1 cellular context compared by ENCODE assay signal in the genomic region with DNA sequence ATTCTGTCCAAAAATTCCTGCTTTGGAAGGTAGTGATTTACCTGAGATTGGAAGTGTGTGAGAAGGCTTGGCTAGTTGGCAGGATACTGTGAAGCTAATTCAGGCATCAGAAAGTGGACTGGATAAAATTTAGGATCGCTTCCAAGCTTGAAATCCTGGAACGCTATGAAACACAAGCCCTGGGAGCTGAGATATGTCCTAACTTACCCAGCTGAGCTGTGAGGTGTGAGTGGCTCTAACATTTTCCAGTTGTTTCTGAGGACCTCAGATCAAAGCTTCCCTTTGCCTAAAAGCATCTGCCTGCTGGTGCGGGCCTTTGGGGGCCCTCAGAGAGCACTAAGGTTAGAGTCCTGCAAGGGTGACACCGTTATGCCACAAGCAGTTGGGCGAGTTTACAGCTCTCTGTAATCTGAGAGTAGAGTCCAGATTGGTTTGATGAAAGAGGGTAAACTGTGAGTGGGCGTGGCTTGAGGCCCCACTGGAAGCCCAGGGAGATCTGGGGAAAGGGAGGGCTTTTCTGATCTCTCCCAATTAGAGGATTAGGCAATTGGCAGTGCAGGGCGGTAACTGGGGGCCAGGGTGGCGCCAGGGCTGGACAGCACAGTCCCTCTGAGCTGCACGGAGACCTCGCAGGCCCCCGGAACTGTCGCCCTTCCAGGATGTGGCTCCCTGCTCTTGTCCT.
TF ChIP-seq lines count a peak whose summit lies in the region.

No MANE protein-coding gene starts in this region.

TF ChIP-seq in HepG2, 621 proteins besides CTCF, POLR2A, EP300 and RAD21 (continued from another document and continues in another):
- TF ChIP-seq, protein P1, sequence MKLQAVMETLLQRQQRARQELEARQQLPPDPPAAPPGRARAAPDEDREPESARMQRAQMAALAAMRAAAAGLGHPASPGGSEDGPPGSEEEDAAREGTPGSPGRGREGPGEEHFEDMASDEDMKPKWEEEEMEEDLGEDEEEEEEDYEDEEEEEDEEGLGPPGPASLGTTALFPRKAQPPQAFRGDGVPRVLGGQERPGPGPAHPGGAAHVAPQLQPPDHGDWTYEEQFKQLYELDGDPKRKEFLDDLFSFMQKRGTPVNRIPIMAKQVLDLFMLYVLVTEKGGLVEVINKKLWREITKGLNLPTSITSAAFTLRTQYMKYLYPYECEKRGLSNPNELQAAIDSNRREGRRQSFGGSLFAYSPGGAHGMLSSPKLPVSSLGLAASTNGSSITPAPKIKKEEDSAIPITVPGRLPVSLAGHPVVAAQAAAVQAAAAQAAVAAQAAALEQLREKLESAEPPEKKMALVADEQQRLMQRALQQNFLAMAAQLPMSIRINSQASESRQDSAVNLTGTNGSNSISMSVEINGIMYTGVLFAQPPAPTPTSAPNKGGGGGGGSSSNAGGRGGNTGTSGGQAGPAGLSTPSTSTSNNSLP (IDR thresholded peaks at IDR 0.05; ENCODE audit: low read depth, low read length): 0 out of 2 replicates have a peak, but pooled peaks have one; percentile 19
- TF ChIP-seq GATAD1 (CRISPR knock-in tag; IDR thresholded peaks at IDR 0.05) (peak; percentile 10; the same call in 1 of the 2 replicates), HNF4G (IDR thresholded peaks at IDR 0.05; ENCODE audit: borderline replicate concordance, low read depth, low read length) (no peak), HNF4G (CRISPR knock-in tag; IDR thresholded peaks at IDR 0.05; ENCODE audit: borderline replicate concordance, low read depth) (no peak), ZNF562 (CRISPR knock-in tag; IDR thresholded peaks at IDR 0.05; ENCODE audit: borderline replicate concordance) (no peak), MED1 (CRISPR knock-in tag; IDR thresholded peaks at IDR 0.05) (peak; percentile 49; the same call in 1 of the 2 replicates), EHMT2 (IDR thresholded peaks at IDR 0.05; ENCODE audit: borderline replicate concordance, low read depth, low read length) (no peak), ZNF484 (CRISPR knock-in tag; IDR thresholded peaks at IDR 0.05; ENCODE audit: borderline replicate concordance, low read depth) (no peak), PRPF4 (IDR thresholded peaks at IDR 0.05; ENCODE audit: low read depth, low read length, poor library complexity, severe bottlenecking) (no peak), PCBP2 (optimal IDR thresholded peaks at IDR 0.05; ENCODE audit: low read depth, low read length, poor library complexity, severe bottlenecking) (no peak), ZBED4 (CRISPR knock-in tag; IDR thresholded peaks at IDR 0.05; ENCODE audit: borderline replicate concordance) (no peak), ONECUT2 (CRISPR knock-in tag; IDR thresholded peaks at IDR 0.05) (no peak), KLF16 (CRISPR knock-in tag; IDR thresholded peaks at IDR 0.05) (no peak), ARID4A (CRISPR knock-in tag; IDR thresholded peaks at IDR 0.05; ENCODE audit: borderline replicate concordance) (no peak), KAT8 (CRISPR knock-in tag; IDR thresholded peaks at IDR 0.05) (peak; percentile 22; the same call in 1 of the 2 replicates), USF2 (IDR thresholded peaks at IDR 0.05; ENCODE audit: low read depth, low read length) (no peak), USF2 (CRISPR knock-in tag; IDR thresholded peaks at IDR 0.05; ENCODE audit: borderline replicate concordance) (no peak), ZBTB8A (CRISPR knock-in tag; IDR thresholded peaks at IDR 0.05; ENCODE audit: borderline replicate concordance, low read depth) (no peak), RFX3 (CRISPR knock-in tag; IDR thresholded peaks at IDR 0.05) (no peak), NAIF1 (CRISPR knock-in tag; IDR thresholded peaks at IDR 0.05; ENCODE audit: borderline replicate concordance) (no peak), POLR2AphosphoS5 (IDR thresholded peaks at IDR 0.05; ENCODE audit: low read depth, low read length) (peak; percentile 63; the same call in 1 of the 2 replicates), ZNF335 (CRISPR knock-in tag; IDR thresholded peaks at IDR 0.05) (no peak), SNAPC2 (CRISPR knock-in tag; IDR thresholded peaks at IDR 0.05) (0 out of 2 replicates have a peak, but pooled peaks have one; percentile 34), HNRNPUL1 (IDR thresholded peaks at IDR 0.05; ENCODE audit: low read depth, low read length) (no peak), ZNF713 (CRISPR knock-in tag; IDR thresholded peaks at IDR 0.05) (no peak), ZNF121 (CRISPR knock-in tag; IDR thresholded peaks at IDR 0.05) (peak; percentile 69; the same call in 1 of the 2 replicates)
- TF ChIP-seq, protein P2, sequence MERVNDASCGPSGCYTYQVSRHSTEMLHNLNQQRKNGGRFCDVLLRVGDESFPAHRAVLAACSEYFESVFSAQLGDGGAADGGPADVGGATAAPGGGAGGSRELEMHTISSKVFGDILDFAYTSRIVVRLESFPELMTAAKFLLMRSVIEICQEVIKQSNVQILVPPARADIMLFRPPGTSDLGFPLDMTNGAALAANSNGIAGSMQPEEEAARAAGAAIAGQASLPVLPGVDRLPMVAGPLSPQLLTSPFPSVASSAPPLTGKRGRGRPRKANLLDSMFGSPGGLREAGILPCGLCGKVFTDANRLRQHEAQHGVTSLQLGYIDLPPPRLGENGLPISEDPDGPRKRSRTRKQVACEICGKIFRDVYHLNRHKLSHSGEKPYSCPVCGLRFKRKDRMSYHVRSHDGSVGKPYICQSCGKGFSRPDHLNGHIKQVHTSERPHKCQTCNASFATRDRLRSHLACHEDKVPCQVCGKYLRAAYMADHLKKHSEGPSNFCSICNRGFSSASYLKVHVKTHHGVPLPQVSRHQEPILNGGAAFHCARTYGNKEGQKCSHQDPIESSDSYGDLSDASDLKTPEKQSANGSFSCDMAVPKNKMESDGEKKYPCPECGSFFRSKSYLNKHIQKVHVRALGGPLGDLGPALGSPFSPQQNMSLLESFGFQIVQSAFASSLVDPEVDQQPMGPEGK (CRISPR knock-in tag; IDR thresholded peaks at IDR 0.05): peak; percentile 10; the same call in 1 of the 2 replicates
- TF ChIP-seq, protein P3, sequence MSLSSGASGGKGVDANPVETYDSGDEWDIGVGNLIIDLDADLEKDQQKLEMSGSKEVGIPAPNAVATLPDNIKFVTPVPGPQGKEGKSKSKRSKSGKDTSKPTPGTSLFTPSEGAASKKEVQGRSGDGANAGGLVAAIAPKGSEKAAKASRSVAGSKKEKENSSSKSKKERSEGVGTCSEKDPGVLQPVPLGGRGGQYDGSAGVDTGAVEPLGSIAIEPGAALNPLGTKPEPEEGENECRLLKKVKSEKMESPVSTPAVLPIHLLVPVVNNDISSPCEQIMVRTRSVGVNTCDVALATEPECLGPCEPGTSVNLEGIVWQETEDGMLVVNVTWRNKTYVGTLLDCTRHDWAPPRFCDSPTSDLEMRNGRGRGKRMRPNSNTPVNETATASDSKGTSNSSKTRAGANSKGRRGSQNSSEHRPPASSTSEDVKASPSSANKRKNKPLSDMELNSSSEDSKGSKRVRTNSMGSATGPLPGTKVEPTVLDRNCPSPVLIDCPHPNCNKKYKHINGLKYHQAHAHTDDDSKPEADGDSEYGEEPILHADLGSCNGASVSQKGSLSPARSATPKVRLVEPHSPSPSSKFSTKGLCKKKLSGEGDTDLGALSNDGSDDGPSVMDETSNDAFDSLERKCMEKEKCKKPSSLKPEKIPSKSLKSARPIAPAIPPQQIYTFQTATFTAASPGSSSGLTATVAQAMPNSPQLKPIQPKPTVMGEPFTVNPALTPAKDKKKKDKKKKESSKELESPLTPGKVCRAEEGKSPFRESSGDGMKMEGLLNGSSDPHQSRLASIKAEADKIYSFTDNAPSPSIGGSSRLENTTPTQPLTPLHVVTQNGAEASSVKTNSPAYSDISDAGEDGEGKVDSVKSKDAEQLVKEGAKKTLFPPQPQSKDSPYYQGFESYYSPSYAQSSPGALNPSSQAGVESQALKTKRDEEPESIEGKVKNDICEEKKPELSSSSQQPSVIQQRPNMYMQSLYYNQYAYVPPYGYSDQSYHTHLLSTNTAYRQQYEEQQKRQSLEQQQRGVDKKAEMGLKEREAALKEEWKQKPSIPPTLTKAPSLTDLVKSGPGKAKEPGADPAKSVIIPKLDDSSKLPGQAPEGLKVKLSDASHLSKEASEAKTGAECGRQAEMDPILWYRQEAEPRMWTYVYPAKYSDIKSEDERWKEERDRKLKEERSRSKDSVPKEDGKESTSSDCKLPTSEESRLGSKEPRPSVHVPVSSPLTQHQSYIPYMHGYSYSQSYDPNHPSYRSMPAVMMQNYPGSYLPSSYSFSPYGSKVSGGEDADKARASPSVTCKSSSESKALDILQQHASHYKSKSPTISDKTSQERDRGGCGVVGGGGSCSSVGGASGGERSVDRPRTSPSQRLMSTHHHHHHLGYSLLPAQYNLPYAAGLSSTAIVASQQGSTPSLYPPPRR (CRISPR knock-in tag; IDR thresholded peaks at IDR 0.05; ENCODE audit: borderline replicate concordance): no peak
- TF ChIP-seq, protein P4, sequence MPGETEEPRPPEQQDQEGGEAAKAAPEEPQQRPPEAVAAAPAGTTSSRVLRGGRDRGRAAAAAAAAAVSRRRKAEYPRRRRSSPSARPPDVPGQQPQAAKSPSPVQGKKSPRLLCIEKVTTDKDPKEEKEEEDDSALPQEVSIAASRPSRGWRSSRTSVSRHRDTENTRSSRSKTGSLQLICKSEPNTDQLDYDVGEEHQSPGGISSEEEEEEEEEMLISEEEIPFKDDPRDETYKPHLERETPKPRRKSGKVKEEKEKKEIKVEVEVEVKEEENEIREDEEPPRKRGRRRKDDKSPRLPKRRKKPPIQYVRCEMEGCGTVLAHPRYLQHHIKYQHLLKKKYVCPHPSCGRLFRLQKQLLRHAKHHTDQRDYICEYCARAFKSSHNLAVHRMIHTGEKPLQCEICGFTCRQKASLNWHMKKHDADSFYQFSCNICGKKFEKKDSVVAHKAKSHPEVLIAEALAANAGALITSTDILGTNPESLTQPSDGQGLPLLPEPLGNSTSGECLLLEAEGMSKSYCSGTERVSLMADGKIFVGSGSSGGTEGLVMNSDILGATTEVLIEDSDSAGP (CRISPR knock-in tag; IDR thresholded peaks at IDR 0.05; ENCODE audit: borderline replicate concordance): 0 out of 2 replicates have a peak, but pooled peaks have one; percentile 59
- TF ChIP-seq, protein P5, sequence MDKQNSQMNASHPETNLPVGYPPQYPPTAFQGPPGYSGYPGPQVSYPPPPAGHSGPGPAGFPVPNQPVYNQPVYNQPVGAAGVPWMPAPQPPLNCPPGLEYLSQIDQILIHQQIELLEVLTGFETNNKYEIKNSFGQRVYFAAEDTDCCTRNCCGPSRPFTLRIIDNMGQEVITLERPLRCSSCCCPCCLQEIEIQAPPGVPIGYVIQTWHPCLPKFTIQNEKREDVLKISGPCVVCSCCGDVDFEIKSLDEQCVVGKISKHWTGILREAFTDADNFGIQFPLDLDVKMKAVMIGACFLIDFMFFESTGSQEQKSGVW (CRISPR knock-in tag; IDR thresholded peaks at IDR 0.05; ENCODE audit: borderline replicate concordance): no peak
